In genomic region chr10:129958118-129958685, GRCh38 we compare ENCODE assay signal across 11 cellular contexts. TPM values are rescaled to one million over a fixed set of nuclear protein-coding genes. Genes with fewer than 3 reads are reported as not detected.
DNase-seq lines count a peak whose midpoint lies in the region; ATAC-seq and TF ChIP-seq lines count a peak whose summit lies in the region.
"Had no signal": no experiment of that assay in that cellular context is flagged by ENCODE, and none has a peak within 500 bp of the region (broad histone marks: within the 10 kb centered on the region; RNA-seq: fewer than 3 reads in every experiment).

No MANE protein-coding gene starts in this region.

- H3K27me3 ChIP-seq in AG04450 (ENCODE audit: control insufficient read depth, insufficient read depth, low read length) = peaks cover 68% of the 10 kb centered on the region
- H3K27me3 ChIP-seq in naive thymus-derived CD4-positive, alpha-beta T cell (ENCODE audit: control insufficient read depth in 2 of 2, insufficient read depth in 2 of 2, low read length in 2 of 2) = peaks cover 0 to 43% of the 10 kb centered on the region in 2 donors

- H3K4me3 ChIP-seq in AG04450 (ENCODE audit: low read depth, low read length) (no peak overlapping the region), choroid plexus epithelial cell (ENCODE audit: low read depth, low read length) (peak overlapping the region; percentile 42)
- no peak overlapping the region for H3K4me3 ChIP-seq in naive thymus-derived CD4-positive, alpha-beta T cell (ENCODE audit: low read length)
- H3K4me3 ChIP-seq: GM23248 had no signal

- H3K36me3 ChIP-seq in naive thymus-derived CD4-positive, alpha-beta T cell (ENCODE audit: control insufficient read depth in 2 of 3, insufficient read depth in 3 of 3, low read length in 3 of 3) = no peaks in the 10 kb centered on the region

- peaks cover 10 to 37% (median 33%) of the 10 kb centered on the region in 7 donors for H3K4me1 Mint-ChIP-seq in naive thymus-derived CD4-positive, alpha-beta T cell

- POLR2A ChIA-PET in AG04450 (lab: Yijun Ruan, JAX) = no interaction called here
- POLR2A ChIA-PET in naive thymus-derived CD4-positive, alpha-beta T cell (lab: Charles Lee) = no interaction called here

- peak overlapping the region; percentile 53 to 87 (median 80) for H3K4me3 Mint-ChIP-seq in naive thymus-derived CD4-positive, alpha-beta T cell

- H3K27ac ChIP-seq in AG04450 (ENCODE audit: low read depth, low read length) = no peak overlapping the region
- no peak overlapping the region for H3K27ac ChIP-seq in naive thymus-derived CD4-positive, alpha-beta T cell (ENCODE audit: low read depth, low read length)
- H3K27ac ChIP-seq: GM23248 had no signal

- intact Hi-C loops in naive thymus-derived CD4-positive, alpha-beta T cell (cut with micrococcal nuclease) = no loop called here

- no peak for ATAC-seq in naive thymus-derived CD4-positive, alpha-beta T cell
- no peak for ATAC-seq in GM19324 (IDR thresholded peaks at IDR 0.05; ENCODE audit: low FRiP score, unreplicated experiment)
- ATAC-seq in HG02623 (IDR thresholded peaks at IDR 0.05; ENCODE audit: unreplicated experiment) = no peak

- H3K27me3 Mint-ChIP-seq in naive thymus-derived CD4-positive, alpha-beta T cell = peaks cover 73 to 83% (median 83%) of the 10 kb centered on the region in 5 donors

- peak overlapping the region in 3 of 9 donors; percentile 64 to 81 (median 68) for H3K27ac Mint-ChIP-seq in naive thymus-derived CD4-positive, alpha-beta T cell

- TF ChIP-seq CTCF in AG04450 (IDR thresholded peaks at IDR 0.05; ENCODE audit: low read depth, low read length) (peak; percentile 15; the same call in 1 of the 2 replicates), choroid plexus epithelial cell (conservative IDR thresholded peaks at IDR 0.05; ENCODE audit: low read depth, low read length) (peak; percentile 8)

- DNase-seq in AG04450 (ENCODE audit: low read depth, low spot score) (no peak), DMS79 treated with DMSO at 0.1 percent for 48 hours (lab: John Stamatoyannopoulos, UW) (peak; percentile 45), choroid plexus epithelial cell (ENCODE audit: low read depth) (peak; percentile 21), HUDEP-2 (lab: John Stamatoyannopoulos, UW; ENCODE audit: unreplicated experiment in 76 of 76) (no peak), AG20443 (ENCODE audit: low spot score) (no peak)
- no peak for DNase-seq in naive thymus-derived CD4-positive, alpha-beta T cell
- DNase-seq: activated gamma-delta T cell treated with Interleukin-2 at 50 U/mL for 16 hours, GM23248, substantia nigra had no signal

- H3K9me3 ChIP-seq in AG04450 (ENCODE audit: control insufficient read depth, insufficient read depth, low read length) = no peaks in the 10 kb centered on the region; the same call in 1 of the 2 replicates
- peaks cover 0 to 5% (median 0%) of the 10 kb centered on the region in 3 experiments for H3K9me3 ChIP-seq in naive thymus-derived CD4-positive, alpha-beta T cell (ENCODE audit: control insufficient read depth in 2 of 3, low read length in 3 of 3)

- H3K9me3 Mint-ChIP-seq in naive thymus-derived CD4-positive, alpha-beta T cell = peaks cover 0 to 38% (median 12%) of the 10 kb centered on the region in 11 donors

- peaks cover 0 to 5% (median 0%) of the 10 kb centered on the region in 5 donors for H3K36me3 Mint-ChIP-seq in naive thymus-derived CD4-positive, alpha-beta T cell

- CTCF ChIA-PET in AG04450 (lab: Charles Lee) = no interaction called here
- CTCF ChIA-PET in naive thymus-derived CD4-positive, alpha-beta T cell (lab: Charles Lee) = interaction anchor here (0.5 kb wide), 1 partner anchor 466 kb away, joined by 3 read pairs; no protein-coding TSS in a partner anchor

- H3K4me1 ChIP-seq in naive thymus-derived CD4-positive, alpha-beta T cell (ENCODE audit: control insufficient read depth in 2 of 2, insufficient read depth in 2 of 2, low read length in 2 of 2) = peaks cover 7 to 16% of the 10 kb centered on the region in 2 donors

RNA-seq across cellular contexts. Expression of gene EBF3, which starts 5.9 kb away (rescaled TPM):
- polyA plus RNA-seq in AG04450 (2011; rRNA removed) = 0.01 TPM in 1 of 2 replicates, not detected in the other
- polyA minus RNA-seq in AG04450 (2011; rRNA and poly(A)+ RNA removed) = not detected in 2 replicates
- not detected for total RNA-seq in naive thymus-derived CD4-positive, alpha-beta T cell
- polyA plus RNA-seq in naive thymus-derived CD4-positive, alpha-beta T cell = not detected

Comparison
In these comparisons a context has a peak if more than half of its experiments do, and no peak if none do; other contexts are left out.
1. DNase-seq: peak in DMS79 treated with DMSO at 0.1 percent for 48 hours (single experiment) and choroid plexus epithelial cell (single experiment); none in AG04450 (single experiment), naive thymus-derived CD4-positive, alpha-beta T cell (0 of 9), HUDEP-2 (0 of 76) and AG20443 (single experiment).